ENCODE assay signal across 1 cellular context in the genomic region with DNA sequence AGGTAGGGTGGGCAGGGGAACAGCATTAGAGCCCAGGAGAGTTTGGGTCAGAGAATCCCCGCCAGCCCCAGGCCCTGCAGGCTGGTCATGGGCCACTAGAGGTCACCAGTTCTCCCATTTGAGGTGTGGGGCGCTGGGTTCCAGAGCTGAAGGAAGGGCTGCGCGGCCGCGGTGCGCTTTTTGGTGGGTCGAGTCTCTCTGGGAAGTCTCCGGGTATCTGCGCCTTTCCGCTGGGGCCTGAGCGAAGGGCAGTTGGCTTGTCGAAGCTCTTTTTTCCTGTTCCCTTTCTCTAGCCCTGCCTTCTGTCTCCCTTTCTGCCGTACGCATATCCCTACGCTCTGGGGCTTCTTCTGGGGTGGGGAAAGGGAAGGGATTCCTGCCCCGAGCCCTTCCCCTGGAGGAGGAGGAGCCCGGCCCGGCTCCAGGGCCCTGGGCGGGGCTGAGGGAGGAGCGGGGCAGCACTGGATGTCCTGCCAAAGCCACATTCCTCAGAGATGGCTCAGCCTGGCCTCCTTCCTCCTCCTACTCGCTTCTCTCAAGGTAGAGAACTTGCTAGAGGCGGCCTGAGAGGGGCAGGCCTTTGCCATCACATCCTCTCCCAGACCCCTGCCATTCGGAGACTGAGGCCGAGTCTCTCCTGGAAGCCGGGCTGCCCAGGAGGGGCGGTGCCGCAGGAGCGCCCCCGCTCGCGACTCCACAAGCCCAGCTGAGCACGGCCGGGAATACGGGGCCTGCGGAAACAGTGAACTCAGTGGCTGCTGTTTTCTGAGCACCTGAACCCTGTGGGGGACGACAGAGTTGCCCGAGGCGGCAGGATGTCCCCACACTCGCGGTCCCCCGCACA.
TF ChIP-seq lines count a peak whose summit lies in the region.

No MANE protein-coding gene starts in this region.

TF ChIP-seq in HepG2, 621 proteins besides CTCF, POLR2A, EP300 and RAD21 (continued from another document and continues in another):
- TF ChIP-seq, protein P1, sequence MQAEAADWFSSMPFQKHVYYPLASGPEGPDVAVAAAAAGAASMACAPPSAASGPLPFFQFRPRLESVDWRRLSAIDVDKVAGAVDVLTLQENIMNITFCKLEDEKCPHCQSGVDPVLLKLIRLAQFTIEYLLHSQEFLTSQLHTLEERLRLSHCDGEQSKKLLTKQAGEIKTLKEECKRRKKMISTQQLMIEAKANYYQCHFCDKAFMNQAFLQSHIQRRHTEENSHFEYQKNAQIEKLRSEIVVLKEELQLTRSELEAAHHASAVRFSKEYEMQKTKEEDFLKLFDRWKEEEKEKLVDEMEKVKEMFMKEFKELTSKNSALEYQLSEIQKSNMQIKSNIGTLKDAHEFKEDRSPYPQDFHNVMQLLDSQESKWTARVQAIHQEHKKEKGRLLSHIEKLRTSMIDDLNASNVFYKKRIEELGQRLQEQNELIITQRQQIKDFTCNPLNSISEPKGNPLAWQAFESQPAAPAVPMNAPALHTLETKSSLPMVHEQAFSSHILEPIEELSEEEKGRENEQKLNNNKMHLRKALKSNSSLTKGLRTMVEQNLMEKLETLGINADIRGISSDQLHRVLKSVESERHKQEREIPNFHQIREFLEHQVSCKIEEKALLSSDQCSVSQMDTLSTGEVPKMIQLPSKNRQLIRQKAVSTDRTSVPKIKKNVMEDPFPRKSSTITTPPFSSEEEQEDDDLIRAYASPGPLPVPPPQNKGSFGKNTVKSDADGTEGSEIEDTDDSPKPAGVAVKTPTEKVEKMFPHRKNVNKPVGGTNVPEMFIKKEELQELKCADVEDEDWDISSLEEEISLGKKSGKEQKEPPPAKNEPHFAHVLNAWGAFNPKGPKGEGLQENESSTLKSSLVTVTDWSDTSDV (CRISPR knock-in tag; IDR thresholded peaks at IDR 0.05), result peak; percentile 33; the same call in 1 of the 2 replicates
- TF ChIP-seq NBN (conservative IDR thresholded peaks at IDR 0.05) (no peak), ZNF24 (IDR thresholded peaks at IDR 0.05) (no peak), FOXM1 (CRISPR knock-in tag; IDR thresholded peaks at IDR 0.05) (no peak), TARDBP (CRISPR knock-in tag; IDR thresholded peaks at IDR 0.05) (no peak; the same call in 1 of the 2 replicates), ZNF816 (CRISPR knock-in tag; IDR thresholded peaks at IDR 0.05; ENCODE audit: borderline replicate concordance) (no peak), ZZZ3 (CRISPR knock-in tag; IDR thresholded peaks at IDR 0.05; ENCODE audit: borderline replicate concordance) (no peak), ZNF326 (CRISPR knock-in tag; IDR thresholded peaks at IDR 0.05; ENCODE audit: borderline replicate concordance) (no peak), POLR2AphosphoS5 (IDR thresholded peaks at IDR 0.05; ENCODE audit: low read depth, low read length) (peak; percentile 52), ZNF7 (CRISPR knock-in tag; IDR thresholded peaks at IDR 0.05) (no peak), NRL (CRISPR knock-in tag; IDR thresholded peaks at IDR 0.05; ENCODE audit: borderline replicate concordance) (peak; percentile 12; the same call in 1 of the 2 replicates), NR2F1 (CRISPR knock-in tag; IDR thresholded peaks at IDR 0.05) (no peak), ZNF333 (CRISPR knock-in tag; IDR thresholded peaks at IDR 0.05; ENCODE audit: borderline replicate concordance) (no peak), SIX1 (CRISPR knock-in tag; IDR thresholded peaks at IDR 0.05; ENCODE audit: borderline replicate concordance) (no peak), JARID2 (CRISPR knock-in tag; IDR thresholded peaks at IDR 0.05; ENCODE audit: insufficient replicate concordance) (no peak), ZBTB20 (CRISPR knock-in tag; IDR thresholded peaks at IDR 0.05; ENCODE audit: borderline replicate concordance, low read depth) (peak; percentile 77; the same call in 1 of the 2 replicates), POLR2AphosphoS2 (IDR thresholded peaks at IDR 0.05; ENCODE audit: low read depth, low read length) (peak; percentile 28), ZNF225 (CRISPR knock-in tag; IDR thresholded peaks at IDR 0.05) (no peak), ZKSCAN1 (IDR thresholded peaks at IDR 0.05; ENCODE audit: low read length) (no peak), ZNF33A (CRISPR knock-in tag; IDR thresholded peaks at IDR 0.05; ENCODE audit: borderline replicate concordance) (no peak)
- TF ChIP-seq, protein P2, sequence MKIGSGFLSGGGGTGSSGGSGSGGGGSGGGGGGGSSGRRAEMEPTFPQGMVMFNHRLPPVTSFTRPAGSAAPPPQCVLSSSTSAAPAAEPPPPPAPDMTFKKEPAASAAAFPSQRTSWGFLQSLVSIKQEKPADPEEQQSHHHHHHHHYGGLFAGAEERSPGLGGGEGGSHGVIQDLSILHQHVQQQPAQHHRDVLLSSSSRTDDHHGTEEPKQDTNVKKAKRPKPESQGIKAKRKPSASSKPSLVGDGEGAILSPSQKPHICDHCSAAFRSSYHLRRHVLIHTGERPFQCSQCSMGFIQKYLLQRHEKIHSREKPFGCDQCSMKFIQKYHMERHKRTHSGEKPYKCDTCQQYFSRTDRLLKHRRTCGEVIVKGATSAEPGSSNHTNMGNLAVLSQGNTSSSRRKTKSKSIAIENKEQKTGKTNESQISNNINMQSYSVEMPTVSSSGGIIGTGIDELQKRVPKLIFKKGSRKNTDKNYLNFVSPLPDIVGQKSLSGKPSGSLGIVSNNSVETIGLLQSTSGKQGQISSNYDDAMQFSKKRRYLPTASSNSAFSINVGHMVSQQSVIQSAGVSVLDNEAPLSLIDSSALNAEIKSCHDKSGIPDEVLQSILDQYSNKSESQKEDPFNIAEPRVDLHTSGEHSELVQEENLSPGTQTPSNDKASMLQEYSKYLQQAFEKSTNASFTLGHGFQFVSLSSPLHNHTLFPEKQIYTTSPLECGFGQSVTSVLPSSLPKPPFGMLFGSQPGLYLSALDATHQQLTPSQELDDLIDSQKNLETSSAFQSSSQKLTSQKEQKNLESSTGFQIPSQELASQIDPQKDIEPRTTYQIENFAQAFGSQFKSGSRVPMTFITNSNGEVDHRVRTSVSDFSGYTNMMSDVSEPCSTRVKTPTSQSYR (CRISPR knock-in tag; IDR thresholded peaks at IDR 0.05; ENCODE audit: borderline replicate concordance), result no peak
- TF ChIP-seq, protein P3, sequence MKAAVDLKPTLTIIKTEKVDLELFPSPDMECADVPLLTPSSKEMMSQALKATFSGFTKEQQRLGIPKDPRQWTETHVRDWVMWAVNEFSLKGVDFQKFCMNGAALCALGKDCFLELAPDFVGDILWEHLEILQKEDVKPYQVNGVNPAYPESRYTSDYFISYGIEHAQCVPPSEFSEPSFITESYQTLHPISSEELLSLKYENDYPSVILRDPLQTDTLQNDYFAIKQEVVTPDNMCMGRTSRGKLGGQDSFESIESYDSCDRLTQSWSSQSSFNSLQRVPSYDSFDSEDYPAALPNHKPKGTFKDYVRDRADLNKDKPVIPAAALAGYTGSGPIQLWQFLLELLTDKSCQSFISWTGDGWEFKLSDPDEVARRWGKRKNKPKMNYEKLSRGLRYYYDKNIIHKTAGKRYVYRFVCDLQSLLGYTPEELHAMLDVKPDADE (CRISPR knock-in tag; IDR thresholded peaks at IDR 0.05), result no peak
- TF ChIP-seq, protein P4, sequence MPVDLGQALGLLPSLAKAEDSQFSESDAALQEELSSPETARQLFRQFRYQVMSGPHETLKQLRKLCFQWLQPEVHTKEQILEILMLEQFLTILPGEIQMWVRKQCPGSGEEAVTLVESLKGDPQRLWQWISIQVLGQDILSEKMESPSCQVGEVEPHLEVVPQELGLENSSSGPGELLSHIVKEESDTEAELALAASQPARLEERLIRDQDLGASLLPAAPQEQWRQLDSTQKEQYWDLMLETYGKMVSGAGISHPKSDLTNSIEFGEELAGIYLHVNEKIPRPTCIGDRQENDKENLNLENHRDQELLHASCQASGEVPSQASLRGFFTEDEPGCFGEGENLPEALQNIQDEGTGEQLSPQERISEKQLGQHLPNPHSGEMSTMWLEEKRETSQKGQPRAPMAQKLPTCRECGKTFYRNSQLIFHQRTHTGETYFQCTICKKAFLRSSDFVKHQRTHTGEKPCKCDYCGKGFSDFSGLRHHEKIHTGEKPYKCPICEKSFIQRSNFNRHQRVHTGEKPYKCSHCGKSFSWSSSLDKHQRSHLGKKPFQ (CRISPR knock-in tag; IDR thresholded peaks at IDR 0.05; ENCODE audit: insufficient replicate concordance), result no peak
- TF ChIP-seq, protein P5, sequence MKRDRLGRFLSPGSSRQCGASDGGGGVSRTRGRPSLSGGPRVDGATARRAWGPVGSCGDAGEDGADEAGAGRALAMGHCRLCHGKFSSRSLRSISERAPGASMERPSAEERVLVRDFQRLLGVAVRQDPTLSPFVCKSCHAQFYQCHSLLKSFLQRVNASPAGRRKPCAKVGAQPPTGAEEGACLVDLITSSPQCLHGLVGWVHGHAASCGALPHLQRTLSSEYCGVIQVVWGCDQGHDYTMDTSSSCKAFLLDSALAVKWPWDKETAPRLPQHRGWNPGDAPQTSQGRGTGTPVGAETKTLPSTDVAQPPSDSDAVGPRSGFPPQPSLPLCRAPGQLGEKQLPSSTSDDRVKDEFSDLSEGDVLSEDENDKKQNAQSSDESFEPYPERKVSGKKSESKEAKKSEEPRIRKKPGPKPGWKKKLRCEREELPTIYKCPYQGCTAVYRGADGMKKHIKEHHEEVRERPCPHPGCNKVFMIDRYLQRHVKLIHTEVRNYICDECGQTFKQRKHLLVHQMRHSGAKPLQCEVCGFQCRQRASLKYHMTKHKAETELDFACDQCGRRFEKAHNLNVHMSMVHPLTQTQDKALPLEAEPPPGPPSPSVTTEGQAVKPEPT (CRISPR knock-in tag; IDR thresholded peaks at IDR 0.05; ENCODE audit: low read depth), result no peak
- TF ChIP-seq, protein P6, sequence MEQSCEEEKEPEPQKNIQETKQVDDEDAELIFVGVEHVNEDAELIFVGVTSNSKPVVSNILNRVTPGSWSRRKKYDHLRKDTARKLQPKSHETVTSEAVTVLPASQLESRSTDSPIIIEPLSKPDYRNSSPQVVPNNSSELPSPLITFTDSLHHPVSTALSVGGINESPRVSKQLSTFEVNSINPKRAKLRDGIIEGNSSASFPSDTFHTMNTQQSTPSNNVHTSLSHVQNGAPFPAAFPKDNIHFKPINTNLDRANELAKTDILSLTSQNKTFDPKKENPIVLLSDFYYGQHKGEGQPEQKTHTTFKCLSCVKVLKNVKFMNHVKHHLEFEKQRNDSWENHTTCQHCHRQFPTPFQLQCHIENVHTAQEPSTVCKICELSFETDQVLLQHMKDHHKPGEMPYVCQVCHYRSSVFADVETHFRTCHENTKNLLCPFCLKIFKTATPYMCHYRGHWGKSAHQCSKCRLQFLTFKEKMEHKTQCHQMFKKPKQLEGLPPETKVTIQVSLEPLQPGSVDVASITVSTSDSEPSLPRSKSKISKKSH (CRISPR knock-in tag; IDR thresholded peaks at IDR 0.05; ENCODE audit: borderline replicate concordance), result 0 out of 2 replicates have a peak, but pooled peaks have one; percentile 13
- TF ChIP-seq, protein P7, sequence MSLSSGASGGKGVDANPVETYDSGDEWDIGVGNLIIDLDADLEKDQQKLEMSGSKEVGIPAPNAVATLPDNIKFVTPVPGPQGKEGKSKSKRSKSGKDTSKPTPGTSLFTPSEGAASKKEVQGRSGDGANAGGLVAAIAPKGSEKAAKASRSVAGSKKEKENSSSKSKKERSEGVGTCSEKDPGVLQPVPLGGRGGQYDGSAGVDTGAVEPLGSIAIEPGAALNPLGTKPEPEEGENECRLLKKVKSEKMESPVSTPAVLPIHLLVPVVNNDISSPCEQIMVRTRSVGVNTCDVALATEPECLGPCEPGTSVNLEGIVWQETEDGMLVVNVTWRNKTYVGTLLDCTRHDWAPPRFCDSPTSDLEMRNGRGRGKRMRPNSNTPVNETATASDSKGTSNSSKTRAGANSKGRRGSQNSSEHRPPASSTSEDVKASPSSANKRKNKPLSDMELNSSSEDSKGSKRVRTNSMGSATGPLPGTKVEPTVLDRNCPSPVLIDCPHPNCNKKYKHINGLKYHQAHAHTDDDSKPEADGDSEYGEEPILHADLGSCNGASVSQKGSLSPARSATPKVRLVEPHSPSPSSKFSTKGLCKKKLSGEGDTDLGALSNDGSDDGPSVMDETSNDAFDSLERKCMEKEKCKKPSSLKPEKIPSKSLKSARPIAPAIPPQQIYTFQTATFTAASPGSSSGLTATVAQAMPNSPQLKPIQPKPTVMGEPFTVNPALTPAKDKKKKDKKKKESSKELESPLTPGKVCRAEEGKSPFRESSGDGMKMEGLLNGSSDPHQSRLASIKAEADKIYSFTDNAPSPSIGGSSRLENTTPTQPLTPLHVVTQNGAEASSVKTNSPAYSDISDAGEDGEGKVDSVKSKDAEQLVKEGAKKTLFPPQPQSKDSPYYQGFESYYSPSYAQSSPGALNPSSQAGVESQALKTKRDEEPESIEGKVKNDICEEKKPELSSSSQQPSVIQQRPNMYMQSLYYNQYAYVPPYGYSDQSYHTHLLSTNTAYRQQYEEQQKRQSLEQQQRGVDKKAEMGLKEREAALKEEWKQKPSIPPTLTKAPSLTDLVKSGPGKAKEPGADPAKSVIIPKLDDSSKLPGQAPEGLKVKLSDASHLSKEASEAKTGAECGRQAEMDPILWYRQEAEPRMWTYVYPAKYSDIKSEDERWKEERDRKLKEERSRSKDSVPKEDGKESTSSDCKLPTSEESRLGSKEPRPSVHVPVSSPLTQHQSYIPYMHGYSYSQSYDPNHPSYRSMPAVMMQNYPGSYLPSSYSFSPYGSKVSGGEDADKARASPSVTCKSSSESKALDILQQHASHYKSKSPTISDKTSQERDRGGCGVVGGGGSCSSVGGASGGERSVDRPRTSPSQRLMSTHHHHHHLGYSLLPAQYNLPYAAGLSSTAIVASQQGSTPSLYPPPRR (CRISPR knock-in tag; IDR thresholded peaks at IDR 0.05; ENCODE audit: borderline replicate concordance), result no peak
- TF ChIP-seq, protein P8, sequence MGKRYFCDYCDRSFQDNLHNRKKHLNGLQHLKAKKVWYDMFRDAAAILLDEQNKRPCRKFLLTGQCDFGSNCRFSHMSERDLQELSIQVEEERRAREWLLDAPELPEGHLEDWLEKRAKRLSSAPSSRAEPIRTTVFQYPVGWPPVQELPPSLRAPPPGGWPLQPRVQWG (CRISPR knock-in tag; IDR thresholded peaks at IDR 0.05; ENCODE audit: borderline replicate concordance, low read depth), result no peak
- TF ChIP-seq, protein P9, sequence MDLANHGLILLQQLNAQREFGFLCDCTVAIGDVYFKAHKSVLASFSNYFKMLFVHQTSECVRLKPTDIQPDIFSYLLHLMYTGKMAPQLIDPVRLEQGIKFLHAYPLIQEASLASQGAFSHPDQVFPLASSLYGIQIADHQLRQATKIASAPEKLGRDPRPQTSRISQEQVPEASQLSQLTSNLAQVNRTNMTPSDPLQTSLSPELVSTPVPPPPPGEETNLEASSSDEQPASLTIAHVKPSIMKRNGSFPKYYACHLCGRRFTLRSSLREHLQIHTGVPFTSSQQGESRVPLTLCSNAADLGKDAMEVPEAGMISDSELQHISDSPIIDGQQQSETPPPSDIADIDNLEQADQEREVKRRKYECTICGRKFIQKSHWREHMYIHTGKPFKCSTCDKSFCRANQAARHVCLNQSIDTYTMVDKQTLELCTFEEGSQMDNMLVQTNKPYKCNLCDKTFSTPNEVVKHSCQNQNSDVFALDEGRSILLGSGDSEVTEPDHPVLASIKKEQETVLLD (CRISPR knock-in tag; IDR thresholded peaks at IDR 0.05; ENCODE audit: low read depth), result no peak
- TF ChIP-seq, protein P10, sequence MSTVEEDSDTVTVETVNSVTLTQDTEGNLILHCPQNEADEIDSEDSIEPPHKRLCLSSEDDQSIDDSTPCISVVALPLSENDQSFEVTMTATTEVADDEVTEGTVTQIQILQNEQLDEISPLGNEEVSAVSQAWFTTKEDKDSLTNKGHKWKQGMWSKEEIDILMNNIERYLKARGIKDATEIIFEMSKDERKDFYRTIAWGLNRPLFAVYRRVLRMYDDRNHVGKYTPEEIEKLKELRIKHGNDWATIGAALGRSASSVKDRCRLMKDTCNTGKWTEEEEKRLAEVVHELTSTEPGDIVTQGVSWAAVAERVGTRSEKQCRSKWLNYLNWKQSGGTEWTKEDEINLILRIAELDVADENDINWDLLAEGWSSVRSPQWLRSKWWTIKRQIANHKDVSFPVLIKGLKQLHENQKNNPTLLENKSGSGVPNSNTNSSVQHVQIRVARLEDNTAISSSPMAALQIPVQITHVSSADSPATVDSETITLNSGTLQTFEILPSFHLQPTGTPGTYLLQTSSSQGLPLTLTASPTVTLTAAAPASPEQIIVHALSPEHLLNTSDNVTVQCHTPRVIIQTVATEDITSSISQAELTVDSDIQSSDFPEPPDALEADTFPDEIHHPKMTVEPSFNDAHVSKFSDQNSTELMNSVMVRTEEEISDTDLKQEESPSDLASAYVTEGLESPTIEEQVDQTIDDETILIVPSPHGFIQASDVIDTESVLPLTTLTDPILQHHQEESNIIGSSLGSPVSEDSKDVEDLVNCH (CRISPR knock-in tag; IDR thresholded peaks at IDR 0.05), result no peak
